In the genomic region with DNA sequence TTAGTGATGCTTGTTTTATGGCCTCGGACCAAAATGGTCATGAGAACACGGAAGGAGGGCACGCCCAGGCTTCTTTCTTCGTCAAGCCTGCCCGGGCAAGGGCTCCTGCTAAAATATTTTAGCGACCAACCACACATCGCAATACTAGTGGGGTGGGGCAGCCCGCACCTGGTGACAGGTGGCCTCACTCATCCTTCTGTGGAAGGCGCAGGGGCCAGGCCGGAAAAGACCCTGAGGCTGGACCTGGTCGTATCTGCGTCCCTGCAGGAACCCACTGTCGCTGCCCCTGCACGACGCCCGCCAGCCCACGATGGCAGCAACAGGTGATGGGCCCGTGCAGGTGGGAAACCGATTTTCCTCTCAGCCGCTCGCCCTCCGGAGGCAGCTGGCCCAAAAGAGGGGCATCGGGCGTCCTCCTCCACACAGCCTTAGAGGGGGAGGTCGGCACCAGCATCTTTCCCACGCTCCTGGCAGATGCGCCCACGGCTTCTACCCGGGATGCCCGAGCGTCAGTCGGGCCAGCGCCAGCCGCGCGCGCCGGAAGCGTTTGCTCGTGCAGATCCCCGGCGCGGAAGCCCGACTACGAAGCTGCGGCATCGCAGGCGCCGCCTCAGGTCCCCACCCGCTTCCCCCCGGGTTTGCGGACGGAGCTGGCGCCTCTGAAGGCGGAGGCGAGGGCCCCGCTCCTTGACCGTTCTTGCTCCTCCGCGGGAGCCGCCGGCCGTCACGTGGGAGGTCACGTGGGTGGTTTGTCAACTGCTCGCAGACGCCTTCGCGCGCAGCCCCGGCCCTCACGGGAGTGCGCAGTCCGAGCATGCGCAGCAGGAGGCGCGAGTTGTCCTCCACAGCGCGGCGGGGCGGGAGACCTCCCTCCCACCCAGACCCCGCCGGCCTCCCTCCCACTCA, we compare ENCODE assay signal across 8 cellular contexts. TPM values are rescaled to one million over a fixed set of nuclear protein-coding genes. Genes with fewer than 3 reads are reported as not detected.
DNase-seq lines count a peak whose midpoint lies in the region; ATAC-seq and TF ChIP-seq lines count a peak whose summit lies in the region.

No MANE protein-coding gene starts in this region.

- peaks cover 36% of the 10 kb centered on the region for H3K4me1 Mint-ChIP-seq in activated CD4-positive, alpha-beta T cell treated with anti-CD3 and anti-CD28 coated beads, Interleukin-2, amount 10 ng/mL, durations not matched to agents 7 days and 5 days

- H3K4me3 ChIP-seq in coronary artery: peak overlapping the region; percentile 89

- TF ChIP-seq CTCF in coronary artery (IDR thresholded peaks at IDR 0.05): no peak

- ATAC-seq in HG03432 (IDR thresholded peaks at IDR 0.05; ENCODE audit: unreplicated experiment): peak; percentile 63

- CTCF ChIA-PET in activated CD4-positive, alpha-beta T cell treated with anti-CD3 and anti-CD28 coated beads, Interleukin-2, amount 10 ng/mL, durations not matched to agents 7 days and 5 days (lab: Charles Lee): interaction anchor here (1.9 kb wide), 1 partner anchor 40 kb away, joined by 4 read pairs; no protein-coding TSS in a partner anchor

- H3K27me3 Mint-ChIP-seq in activated CD4-positive, alpha-beta T cell treated with anti-CD3 and anti-CD28 coated beads, Interleukin-2, amount 10 ng/mL, durations not matched to agents 7 days and 5 days: no peaks in the 10 kb centered on the region

- no peaks in the 10 kb centered on the region for H3K9me3 Mint-ChIP-seq in activated CD4-positive, alpha-beta T cell treated with anti-CD3 and anti-CD28 coated beads, Interleukin-2, amount 10 ng/mL, durations not matched to agents 7 days and 5 days

- POLR2A ChIA-PET in activated CD4-positive, alpha-beta T cell treated with anti-CD3 and anti-CD28 coated beads, Interleukin-2, amount 10 ng/mL, durations not matched to agents 7 days and 5 days (lab: Charles Lee): no interaction called here

- H3K27ac ChIP-seq in coronary artery: peak overlapping the region; percentile 61 to 95

- TF ChIP-seq POLR2A in GM18951 (IDR thresholded peaks at IDR 0.05; ENCODE audit: extremely low read depth, insufficient read depth, insufficient read length): peak; percentile 72

- peak; percentile 96 for DNase-seq in AG08396 (ENCODE audit: low spot score)
- peak; percentile 84 to 96 for DNase-seq in NCI-H526 (lab: John Stamatoyannopoulos, UW)
- DNase-seq in activated CD4-positive, alpha-beta T cell treated with anti-CD3 and anti-CD28 coated beads, Interleukin-2, amount 10 ng/mL, durations not matched to agents 7 days and 5 days: peak; percentile 91
- DNase-seq in coronary artery (ENCODE audit: low spot score): peak; percentile 98
- DNase-seq in left kidney (ENCODE audit: low read depth, low spot score): peak; percentile 98
- peak; percentile 73 to 88 (median 82) for DNase-seq in stimulated activated CD4-positive, alpha-beta T cell treated with anti-CD3 and anti-CD28 coated beads, Interleukin-1b, Interleukin-23, amount 100 ng/mL, for 24 hours (ENCODE audit: low read depth in 4 of 4, low spot score in 1 of 4)

- H3K36me3 Mint-ChIP-seq in activated CD4-positive, alpha-beta T cell treated with anti-CD3 and anti-CD28 coated beads, Interleukin-2, amount 10 ng/mL, durations not matched to agents 7 days and 5 days (ENCODE audit: low read depth): no peaks in the 10 kb centered on the region

- in situ Hi-C loops in GM18951 (cut with MboI; ENCODE audit: low sequenced_read_pairs, unreplicated experiment): no loop called here

- peak overlapping the region; percentile 79 for H3K4me3 Mint-ChIP-seq in activated CD4-positive, alpha-beta T cell treated with anti-CD3 and anti-CD28 coated beads, Interleukin-2, amount 10 ng/mL, durations not matched to agents 7 days and 5 days

- peak overlapping the region; percentile 83 for H3K27ac Mint-ChIP-seq in activated CD4-positive, alpha-beta T cell treated with anti-CD3 and anti-CD28 coated beads, Interleukin-2, amount 10 ng/mL, durations not matched to agents 7 days and 5 days

RNA-seq across cellular contexts. Expression of a gene that starts 22.8 kb away (rescaled TPM):
- 10 to 100 TPM; 59.6 to 63.2 TPM for total RNA-seq in activated CD4-positive, alpha-beta T cell treated with anti-CD3 and anti-CD28 coated beads, Interleukin-2, amount 10 ng/mL, durations not matched to agents 7 days and 5 days

RNA-seq across cellular contexts. Expression of a gene that starts 38.2 kb away (rescaled TPM):
- 100 to 1,000 TPM; 105 to 117 TPM for total RNA-seq in activated CD4-positive, alpha-beta T cell treated with anti-CD3 and anti-CD28 coated beads, Interleukin-2, amount 10 ng/mL, durations not matched to agents 7 days and 5 days

RNA-seq across cellular contexts. Expression of a gene that starts 46.2 kb away (rescaled TPM):
- 100 to 1,000 TPM; 300 to 324 TPM for total RNA-seq in activated CD4-positive, alpha-beta T cell treated with anti-CD3 and anti-CD28 coated beads, Interleukin-2, amount 10 ng/mL, durations not matched to agents 7 days and 5 days

Comparison
In these comparisons a context has a peak if more than half of its experiments do, and no peak if none do; other contexts are left out.
1. Peak in every context shown above with its lines: DNase-seq, ATAC-seq, H3K4me3 ChIP-seq and H3K27ac ChIP-seq.